Comparison of ENCODE assay signal across 26 cellular contexts in the genomic region with DNA sequence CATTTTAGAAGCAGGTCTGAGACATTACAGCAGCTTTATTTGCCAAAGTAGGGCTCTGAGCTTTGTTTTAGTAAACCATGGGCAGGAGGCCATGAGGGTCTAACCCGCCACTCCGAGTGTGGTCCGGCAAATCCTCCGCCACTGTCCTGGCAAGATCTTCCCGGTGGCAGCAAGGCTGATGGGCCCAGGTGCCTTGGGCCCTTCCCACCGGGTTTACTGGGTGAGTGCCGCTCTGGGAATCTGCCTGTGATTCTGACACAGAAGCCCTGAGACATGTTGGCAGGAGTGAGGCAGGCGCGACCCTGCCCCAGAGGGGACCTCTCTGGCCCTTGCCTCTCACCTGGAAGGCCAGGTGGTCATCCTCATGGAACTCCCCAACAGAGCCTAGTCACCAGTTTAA.
"Had no signal": no experiment of that assay in that cellular context is flagged by ENCODE, and none has a peak within 500 bp of the region (broad histone marks: within the 10 kb centered on the region; RNA-seq: fewer than 3 reads in every experiment).

No MANE protein-coding gene starts in this region.

- H3K4me1 ChIP-seq: breast epithelium, heart right ventricle, left lung, psoas muscle, right atrium auricular region, stomach, suprapubic skin, transverse colon, vagina had no signal

- H3K4me1 Mint-ChIP-seq: activated naive CD8-positive, alpha-beta T cell treated with anti-CD3 and anti-CD28 coated beads, Interleukin-2, amount 10 ng/mL, durations not matched to agents 7 days and 5 days; endodermal cell; neural crest cell had no signal

- DNase-seq: activated CD4-positive, CD25-positive, alpha-beta regulatory T cell treated with anti-CD3 and anti-CD28 coated beads, Interleukin-2, amount 50 U/mL, for 72 hours; activated effector memory CD4-positive, alpha-beta T cell treated with Interleukin-2 at 50 U/mL for 16 hours; activated naive CD4-positive, alpha-beta T cell treated with anti-CD3 and anti-CD28 coated beads for 36 hours; activated naive CD8-positive, alpha-beta T cell treated with anti-CD3 and anti-CD28 coated beads, Interleukin-2, amount 10 ng/mL, durations not matched to agents 7 days and 5 days; amniotic stem cell; cerebellar nuclear complex; cortex of kidney; heart right ventricle; kidney glomerular epithelial cell; left lung; naive thymus-derived CD4-positive, alpha-beta T cell; psoas muscle; stimulated activated CD4-positive, alpha-beta T cell treated with anti-CD3 and anti-CD28 coated beads, Interleukin-4, amount 100 ng/mL, for 24 hours; T-helper 1 cell; transverse colon; WERI-Rb-1 had no signal

- H3K27ac Mint-ChIP-seq: activated naive CD4-positive, alpha-beta T cell treated with anti-CD3 and anti-CD28 coated beads for 36 hours; activated naive CD8-positive, alpha-beta T cell treated with anti-CD3 and anti-CD28 coated beads, Interleukin-2, amount 10 ng/mL, durations not matched to agents 7 days and 5 days; endodermal cell had no signal

- H3K9me3 Mint-ChIP-seq: activated naive CD4-positive, alpha-beta T cell treated with anti-CD3 and anti-CD28 coated beads for 36 hours; activated naive CD8-positive, alpha-beta T cell treated with anti-CD3 and anti-CD28 coated beads, Interleukin-2, amount 10 ng/mL, durations not matched to agents 7 days and 5 days; endodermal cell; naive thymus-derived CD4-positive, alpha-beta T cell; neural crest cell had no signal

- H3K4me3 Mint-ChIP-seq: activated naive CD4-positive, alpha-beta T cell treated with anti-CD3 and anti-CD28 coated beads for 36 hours; activated naive CD8-positive, alpha-beta T cell treated with anti-CD3 and anti-CD28 coated beads, Interleukin-2, amount 10 ng/mL, durations not matched to agents 7 days and 5 days; endodermal cell; neural crest cell had no signal

- H3K27ac ChIP-seq: breast epithelium, epithelial cell of prostate, heart right ventricle, left lung, ovary, psoas muscle, right atrium auricular region, stomach, suprapubic skin, transverse colon, vagina, WERI-Rb-1 had no signal

- ATAC-seq: heart right ventricle; left lung; naive thymus-derived CD4-positive, alpha-beta T cell; psoas muscle had no signal

- H3K9me3 ChIP-seq: breast epithelium, heart right ventricle, left lung, ovary, psoas muscle, right atrium auricular region, stomach, suprapubic skin, transverse colon, vagina had no signal

- H3K27me3 ChIP-seq: breast epithelium, heart right ventricle, left lung, ovary, right atrium auricular region, stomach, suprapubic skin, transverse colon, vagina had no signal

- H3K36me3 Mint-ChIP-seq: activated naive CD8-positive, alpha-beta T cell treated with anti-CD3 and anti-CD28 coated beads, Interleukin-2, amount 10 ng/mL, durations not matched to agents 7 days and 5 days had no signal

- H3K36me3 ChIP-seq: breast epithelium, ovary, WERI-Rb-1 had no signal

- H3K4me3 ChIP-seq: breast epithelium, heart right ventricle, left lung, lung, ovary, psoas muscle, right atrium auricular region, stomach, suprapubic skin, transverse colon, vagina had no signal

- H3K27me3 Mint-ChIP-seq: activated naive CD8-positive, alpha-beta T cell treated with anti-CD3 and anti-CD28 coated beads, Interleukin-2, amount 10 ng/mL, durations not matched to agents 7 days and 5 days; naive thymus-derived CD4-positive, alpha-beta T cell had no signal
